1 cellular context compared by ENCODE assay signal in genomic region chr12:57238854-57239554, GRCh38.
TF ChIP-seq lines count a peak whose summit lies in the region.

No MANE protein-coding gene starts in this region.

TF ChIP-seq in HepG2, 621 proteins besides CTCF, POLR2A, EP300 and RAD21 (continued from another document and continues in another):
- TF ChIP-seq ZNF326 (CRISPR knock-in tag; IDR thresholded peaks at IDR 0.05; ENCODE audit: borderline replicate concordance) (no peak), ZNF614 (CRISPR knock-in tag; IDR thresholded peaks at IDR 0.05; ENCODE audit: borderline replicate concordance) (peak; percentile 60; the same call in 1 of the 2 replicates), ZNF441 (CRISPR knock-in tag; IDR thresholded peaks at IDR 0.05; ENCODE audit: borderline replicate concordance) (0 out of 2 replicates have a peak, but pooled peaks have one; percentile 49), ZBTB1 (CRISPR knock-in tag; IDR thresholded peaks at IDR 0.05; ENCODE audit: borderline replicate concordance) (no peak), ZNF501 (CRISPR knock-in tag; IDR thresholded peaks at IDR 0.05) (peak; percentile 46; the same call in 1 of the 2 replicates), ZNF274 (CRISPR knock-in tag; IDR thresholded peaks at IDR 0.05) (peak; percentile 22; the same call in 1 of the 2 replicates), WIZ (CRISPR knock-in tag; IDR thresholded peaks at IDR 0.05) (no peak), FOSL2 (CRISPR knock-in tag; IDR thresholded peaks at IDR 0.05) (peak; percentile 26; the same call in 1 of the 2 replicates), ZBTB20 (CRISPR knock-in tag; IDR thresholded peaks at IDR 0.05; ENCODE audit: borderline replicate concordance, low read depth) (no peak), MYC (CRISPR knock-in tag; IDR thresholded peaks at IDR 0.05; ENCODE audit: borderline replicate concordance) (peak; percentile 62; the same call in 1 of the 2 replicates), PLRG1 (conservative IDR thresholded peaks at IDR 0.05) (no peak), PHF5A (CRISPR knock-in tag; IDR thresholded peaks at IDR 0.05; ENCODE audit: low read depth, unreplicated experiment) (no peak), KLF15 (CRISPR knock-in tag; IDR thresholded peaks at IDR 0.05; ENCODE audit: borderline replicate concordance) (no peak), GLMP (CRISPR knock-in tag; IDR thresholded peaks at IDR 0.05; ENCODE audit: borderline replicate concordance) (no peak), ZNF609 (CRISPR knock-in tag; IDR thresholded peaks at IDR 0.05; ENCODE audit: borderline replicate concordance) (no peak; the same call in 1 of the 2 replicates), ZSCAN20 (CRISPR knock-in tag; IDR thresholded peaks at IDR 0.05; ENCODE audit: borderline replicate concordance) (no peak), MYPOP (CRISPR knock-in tag; IDR thresholded peaks at IDR 0.05) (peak; percentile 86), AHDC1 (CRISPR knock-in tag; IDR thresholded peaks at IDR 0.05; ENCODE audit: borderline replicate concordance) (no peak), RXRB (CRISPR knock-in tag; IDR thresholded peaks at IDR 0.05; ENCODE audit: borderline replicate concordance) (peak; percentile 58; the same call in 1 of the 2 replicates), ZNF567 (CRISPR knock-in tag; IDR thresholded peaks at IDR 0.05; ENCODE audit: borderline replicate concordance) (peak; percentile 90; the same call in 1 of the 2 replicates), ZNF333 (CRISPR knock-in tag; IDR thresholded peaks at IDR 0.05; ENCODE audit: borderline replicate concordance) (peak; percentile 38; the same call in 1 of the 2 replicates), CHD4 (IDR thresholded peaks at IDR 0.05; ENCODE audit: borderline replicate concordance, low read length) (no peak), PITX1 (CRISPR knock-in tag; IDR thresholded peaks at IDR 0.05) (peak; percentile 34; the same call in 1 of the 2 replicates), MXI1 (IDR thresholded peaks at IDR 0.05; ENCODE audit: borderline replicate concordance, low read depth, low read length) (no peak; the same call in 2 of the 3 replicates), JUNB (CRISPR knock-in tag; IDR thresholded peaks at IDR 0.05; ENCODE audit: borderline replicate concordance) (no peak), AGO2 (optimal IDR thresholded peaks at IDR 0.05; ENCODE audit: low read depth, low read length) (no peak), NBN (conservative IDR thresholded peaks at IDR 0.05) (no peak), HNRNPK (IDR thresholded peaks at IDR 0.05; ENCODE audit: low read depth, low read length, poor library complexity, severe bottlenecking) (peak; percentile 35), SSRP1 (CRISPR knock-in tag; IDR thresholded peaks at IDR 0.05) (no peak), RBFOX2 (IDR thresholded peaks at IDR 0.05; ENCODE audit: low read depth, low read length) (peak; percentile 83; the same call in 1 of the 2 replicates), GABPB1 (CRISPR knock-in tag; IDR thresholded peaks at IDR 0.05) (peak; percentile 78; the same call in 1 of the 2 replicates), DDIT3 (CRISPR knock-in tag; IDR thresholded peaks at IDR 0.05) (no peak), GATA4 (IDR thresholded peaks at IDR 0.05; ENCODE audit: borderline replicate concordance, low read depth) (no peak), ZNF598 (CRISPR knock-in tag; IDR thresholded peaks at IDR 0.05; ENCODE audit: borderline replicate concordance) (peak; percentile 69; the same call in 1 of the 2 replicates), ZNF629 (CRISPR knock-in tag; conservative IDR thresholded peaks at IDR 0.05) (no peak), THAP7 (CRISPR knock-in tag; IDR thresholded peaks at IDR 0.05) (peak; percentile 66; the same call in 1 of the 2 replicates), NFE2L1 (CRISPR knock-in tag; IDR thresholded peaks at IDR 0.05; ENCODE audit: borderline replicate concordance) (no peak), ZSCAN30 (CRISPR knock-in tag; IDR thresholded peaks at IDR 0.05) (no peak), CBFB (CRISPR knock-in tag; IDR thresholded peaks at IDR 0.05) (peak; percentile 63; the same call in 1 of the 2 replicates), ZNF704 (CRISPR knock-in tag; IDR thresholded peaks at IDR 0.05; ENCODE audit: borderline replicate concordance) (no peak), MAFF (IDR thresholded peaks at IDR 0.05; ENCODE audit: low read depth, low read length) (no peak), ZNF275 (CRISPR knock-in tag; IDR thresholded peaks at IDR 0.05; ENCODE audit: borderline replicate concordance) (no peak), ZNF644 (CRISPR knock-in tag; IDR thresholded peaks at IDR 0.05; ENCODE audit: low read depth) (no peak), ZSCAN12 (CRISPR knock-in tag; IDR thresholded peaks at IDR 0.05) (no peak), ZNF510 (CRISPR knock-in tag; IDR thresholded peaks at IDR 0.05; ENCODE audit: low read depth) (no peak), NCOR1 (IDR thresholded peaks at IDR 0.05; ENCODE audit: borderline replicate concordance, low read length) (no peak)
